16 cellular contexts compared by ENCODE assay signal in genomic region chr5:112681481-112681908, GRCh38. TPM values are rescaled to one million over a fixed set of nuclear protein-coding genes. Genes with fewer than 3 reads are reported as not detected.
DNase-seq lines count a peak whose midpoint lies in the region; ATAC-seq, FAIRE-seq and TF ChIP-seq lines count a peak whose summit lies in the region.
"Had no signal": no experiment of that assay in that cellular context is flagged by ENCODE, and none has a peak within 500 bp of the region (broad histone marks: within the 10 kb centered on the region; RNA-seq: fewer than 3 reads in every experiment).

No MANE protein-coding gene starts in this region.

- peaks cover 10% of the 10 kb centered on the region for H3K4me1 ChIP-seq in astrocyte (ENCODE audit: insufficient read depth, low read length)
- H3K4me1 ChIP-seq in small intestine (ENCODE audit: control insufficient read depth in 2 of 2, insufficient read depth in 1 of 2, low read depth in 1 of 2, low read length in 1 of 2): no peaks in the 10 kb centered on the region

- peak; percentile 69 for FAIRE-seq in GM12891 (lab: Jason Lieb, UNC)
- peak; percentile 77 for FAIRE-seq in astrocyte (lab: Jason Lieb, UNC)
- FAIRE-seq in small intestine (lab: Jason Lieb, UNC): no peak

- no peaks in the 10 kb centered on the region for H3K27me3 Mint-ChIP-seq in astrocyte (ENCODE audit: low read depth, unreplicated experiment)

- no peak for DNase-seq in GM12891 (ENCODE audit: insufficient read length, low spot score)
- peak; percentile 78 for DNase-seq in astrocyte (ENCODE audit: low read depth)
- DNase-seq in amygdala (lab: John Stamatoyannopoulos, UW): no peak
- no peak for DNase-seq in mucosa of gallbladder (ENCODE audit: low spot score)
- no peak for DNase-seq in central memory CD4-positive, alpha-beta T cell
- no peak for DNase-seq in small intestine
- DNase-seq: activated CD4-positive, alpha-beta T cell treated with anti-CD3 and anti-CD28 coated beads, Interleukin-2, amount 50 U/mL, for 4 hours; activated naive CD4-positive, alpha-beta T cell treated with anti-CD3 and anti-CD28 coated beads for 36 hours; GOT3; islet precursor cell; NCI-H1417 treated with DMSO at 0.1 percent for 48 hours; T-helper 1 cell; transverse colon had no signal

- ATAC-seq in GM19467 (IDR thresholded peaks at IDR 0.05; ENCODE audit: unreplicated experiment) (peak; percentile 67), HG03175 (IDR thresholded peaks at IDR 0.05; ENCODE audit: unreplicated experiment) (peak; percentile 70)

- no peaks in the 10 kb centered on the region for H4K20me1 ChIP-seq in astrocyte (ENCODE audit: insufficient read depth, low read length)

- H3K27ac ChIP-seq in astrocyte (ENCODE audit: low read depth, low read length) (no peak overlapping the region), small intestine (ENCODE audit: low read depth in 1 of 2, low read length in 1 of 2) (no peak overlapping the region)
- H3K27ac ChIP-seq: transverse colon had no signal

- no peaks in the 10 kb centered on the region for H3K36me3 Mint-ChIP-seq in astrocyte (ENCODE audit: low read depth, unreplicated experiment)
- H3K36me3 Mint-ChIP-seq: natural killer cell treated with Interleukin-12 subunit alpha and Interleukin-12 subunit beta and Interleukin-15 and Interleukin-18, amount 100 ng/mL, for 72 hours had no signal

- TF ChIP-seq CTCF in astrocyte (IDR thresholded peaks at IDR 0.05; ENCODE audit: insufficient read depth, low read depth, low read length): no peak

- H3K36me3 ChIP-seq in astrocyte (ENCODE audit: insufficient read depth, low read length): no peaks in the 10 kb centered on the region
- H3K36me3 ChIP-seq in small intestine (ENCODE audit: control insufficient read depth in 2 of 2, insufficient read depth in 2 of 2, low read length in 2 of 2): no peaks in the 10 kb centered on the region
- H3K36me3 ChIP-seq: transverse colon had no signal

- H3K27ac Mint-ChIP-seq in astrocyte (ENCODE audit: unreplicated experiment): no peak overlapping the region
- H3K27ac Mint-ChIP-seq: activated naive CD4-positive, alpha-beta T cell treated with anti-CD3 and anti-CD28 coated beads for 36 hours; natural killer cell treated with Interleukin-12 subunit alpha and Interleukin-12 subunit beta and Interleukin-15 and Interleukin-18, amount 100 ng/mL, for 72 hours had no signal

- peaks cover 24% of the 10 kb centered on the region for H3K4me1 Mint-ChIP-seq in astrocyte (ENCODE audit: low read depth, unreplicated experiment)

- H2AFZ ChIP-seq in astrocyte (ENCODE audit: low read depth, low read length): no peak overlapping the region

- H3K4me3 ChIP-seq in astrocyte (ENCODE audit: insufficient read depth, low read depth, low read length) (no peak overlapping the region), small intestine (ENCODE audit: low read depth in 1 of 2, low read length in 2 of 2) (no peak overlapping the region)
- H3K4me3 ChIP-seq: transverse colon had no signal

- no peak for TF ChIP-seq POLR2A in GM12891 (IDR thresholded peaks at IDR 0.05; ENCODE audit: low read depth, low read length)

- 33 to 56% (median 50%) methylated on average over 1 of the region's 1 CpG for WGBS in small intestine, 3 donors

- H3K27me3 ChIP-seq in astrocyte (ENCODE audit: insufficient read depth, low read length): no peaks in the 10 kb centered on the region
- H3K27me3 ChIP-seq in small intestine (ENCODE audit: control insufficient read depth in 2 of 2, insufficient read depth in 2 of 2, low read length in 2 of 2): no peaks in the 10 kb centered on the region
- H3K27me3 ChIP-seq: transverse colon had no signal

- H3K9ac ChIP-seq in astrocyte (ENCODE audit: low read length): no peak overlapping the region

- H3K4me3 Mint-ChIP-seq in astrocyte (ENCODE audit: unreplicated experiment): no peak overlapping the region
- H3K4me3 Mint-ChIP-seq: activated naive CD4-positive, alpha-beta T cell treated with anti-CD3 and anti-CD28 coated beads for 36 hours; natural killer cell treated with Interleukin-12 subunit alpha and Interleukin-12 subunit beta and Interleukin-15 and Interleukin-18, amount 100 ng/mL, for 72 hours had no signal

- no peak overlapping the region for H3K4me2 ChIP-seq in astrocyte (ENCODE audit: low read length)

- H3K79me2 ChIP-seq in astrocyte (ENCODE audit: insufficient read depth, low read length): no peaks in the 10 kb centered on the region

- H3K9me3 Mint-ChIP-seq in astrocyte (ENCODE audit: unreplicated experiment): no peaks in the 10 kb centered on the region
- H3K9me3 Mint-ChIP-seq: activated naive CD4-positive, alpha-beta T cell treated with anti-CD3 and anti-CD28 coated beads for 36 hours had no signal

- no peaks in the 10 kb centered on the region for H3K9me3 ChIP-seq in astrocyte (ENCODE audit: insufficient read depth, low read depth, low read length)
- H3K9me3 ChIP-seq in small intestine (ENCODE audit: control insufficient read depth, low read depth): no peaks in the 10 kb centered on the region
- H3K9me3 ChIP-seq: transverse colon had no signal

TF ChIP-seq in GM12891, 5 proteins besides CTCF, POLR2A, EP300 and RAD21:
- TF ChIP-seq PAX5 (IDR thresholded peaks at IDR 0.05; ENCODE audit: insufficient read depth, low read length, severe bottlenecking) (no peak), TAF1 (IDR thresholded peaks at IDR 0.05; ENCODE audit: low read depth, low read length) (no peak), POU2F2 (IDR thresholded peaks at IDR 0.05; ENCODE audit: low read depth, low read length) (no peak), POLR2AphosphoS5 (IDR thresholded peaks at IDR 0.05; ENCODE audit: low read depth, low read length) (no peak), SPI1 (IDR thresholded peaks at IDR 0.05; ENCODE audit: low read depth, low read length) (no peak)
TF ChIP-seq in GM12891: peak in this region for 0.

RNA-seq across cellular contexts. Expression of gene APC, which starts 56.2 kb away (rescaled TPM):
- polyA plus RNA-seq in GM12891 (2012; ENCODE audit: low read depth, missing spikeins): 4.1 TPM
- 53.9 and 54.6 TPM in 2 replicates for total RNA-seq in astrocyte
- total RNA-seq in mucosa of gallbladder: 39.1 TPM
- 10 to 100 TPM in 2 of 3 donors, 1 to 10 TPM in 1; 8.0 to 20.4 (median 13.2) TPM for polyA plus RNA-seq in small intestine
